2 cellular contexts compared by ENCODE assay signal in genomic region chr5:35816881-35817521, GRCh38.
TF ChIP-seq lines count a peak whose summit lies in the region.

No MANE protein-coding gene starts in this region.

TF ChIP-seq in SK-N-SH, 30 proteins besides CTCF, POLR2A, EP300 and RAD21:
- TF ChIP-seq PBX3 (IDR thresholded peaks at IDR 0.05) (no peak), SMC3 (IDR thresholded peaks at IDR 0.05; ENCODE audit: low read depth, low read length) (no peak), MXI1 (IDR thresholded peaks at IDR 0.05; ENCODE audit: low read depth, low read length) (no peak), FOXJ3 (CRISPR knock-in tag; IDR thresholded peaks at IDR 0.05) (no peak), USF2 (IDR thresholded peaks at IDR 0.05; ENCODE audit: borderline replicate concordance, low read depth, low read length) (no peak), NRF1 (IDR thresholded peaks at IDR 0.05; ENCODE audit: low read depth, low read length) (no peak), CHD2 (IDR thresholded peaks at IDR 0.05; ENCODE audit: low read length, partially characterized antibody) (no peak), NFIC (IDR thresholded peaks at IDR 0.05; ENCODE audit: borderline replicate concordance) (no peak), GATA2 (CRISPR knock-in tag; IDR thresholded peaks at IDR 0.05) (no peak)

TF ChIP-seq in GM23338, 12 proteins besides CTCF, POLR2A, EP300 and RAD21:
- no peak for TF ChIP-seq CREB1 (CRISPR knock-in tag; IDR thresholded peaks at IDR 0.05; ENCODE audit: low read depth)
